14 cellular contexts compared by ENCODE assay signal in the genomic region with DNA sequence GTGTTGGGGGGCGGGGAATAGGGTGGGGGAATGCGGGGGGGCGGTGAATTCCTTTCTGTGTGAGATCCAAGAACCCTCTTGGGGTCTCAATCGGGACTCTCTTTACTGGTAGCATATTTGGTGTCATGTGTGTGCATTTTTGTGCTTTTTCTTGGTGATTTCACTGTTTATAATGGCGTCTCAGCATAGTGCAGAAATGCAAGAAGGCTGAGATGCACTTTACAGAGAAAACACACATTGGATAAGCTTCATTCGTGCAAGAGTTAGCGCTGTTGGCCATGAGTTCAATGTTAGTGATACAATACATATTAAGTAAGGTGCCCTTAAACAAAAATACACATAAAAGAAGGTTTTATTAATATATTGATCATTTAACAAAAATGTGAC. TPM values are rescaled to one million over a fixed set of nuclear protein-coding genes. Genes with fewer than 3 reads are reported as not detected.
A peak's percentile ranks its signal among the peaks of the same experiment; 100 is the strongest.
DNase-seq lines count a peak whose midpoint lies in the region; ATAC-seq and TF ChIP-seq lines count a peak whose summit lies in the region.
"Had no signal": no experiment of that assay in that cellular context is flagged by ENCODE, and none has a peak within 500 bp of the region (broad histone marks: within the 10 kb centered on the region; RNA-seq: fewer than 3 reads in every experiment).

No MANE protein-coding gene starts in this region.

- no peak overlapping the region for H3K27ac ChIP-seq in CD4-positive, CD25-positive, alpha-beta regulatory T cell (ENCODE audit: insufficient read depth, low read length, poor library complexity, severe bottlenecking)
- H3K27ac ChIP-seq in ascending aorta = no peak overlapping the region
- H3K27ac ChIP-seq: left lung, right atrium auricular region had no signal

- DNase-seq in CD4-positive, CD25-positive, alpha-beta regulatory T cell = no peak
- DNase-seq in H7 = no peak
- no peak for DNase-seq in ascending aorta (ENCODE audit: low spot score in 2 of 2)
- no peak for DNase-seq in natural killer cell
- DNase-seq in NCI-H82 (lab: John Stamatoyannopoulos, UW) = no peak
- no peak for DNase-seq in NCI-H128 (lab: John Stamatoyannopoulos, UW; ENCODE audit: unreplicated experiment)
- no peak for DNase-seq in amniotic stem cell (lab: John Stamatoyannopoulos, UW)
- DNase-seq: anterior cingulate cortex, NCI-H187 treated with DMSO at 0.1 percent for 48 hours had no signal

- no peak for ATAC-seq in CD4-positive, CD25-positive, alpha-beta regulatory T cell (ENCODE audit: low read depth in 2 of 2)
- ATAC-seq in natural killer cell (no peak), GM21786 (IDR thresholded peaks at IDR 0.05; ENCODE audit: unreplicated experiment) (no peak)
- ATAC-seq: activated CD4-positive, CD25-positive, alpha-beta regulatory T cell treated with anti-CD3 and anti-CD28 coated beads, Interleukin-2, amount 50 U/mL, for 24 hours had no signal

- peak overlapping the region in 1 of 3 donors; percentile 80 for H3K27ac Mint-ChIP-seq in CD4-positive, CD25-positive, alpha-beta regulatory T cell
- peak overlapping the region in 1 of 2 donors; percentile 14 for H3K27ac Mint-ChIP-seq in natural killer cell

- H3K4me1 Mint-ChIP-seq in CD4-positive, CD25-positive, alpha-beta regulatory T cell = peaks cover 0 to 25% (median 12%) of the 10 kb centered on the region in 4 donors
- H3K4me1 Mint-ChIP-seq in natural killer cell = peaks cover 16 to 17% of the 10 kb centered on the region in 2 donors

- peaks cover 28% of the 10 kb centered on the region for H3K27me3 Mint-ChIP-seq in CD4-positive, CD25-positive, alpha-beta regulatory T cell
- H3K27me3 Mint-ChIP-seq in natural killer cell (ENCODE audit: low read depth in 2 of 2) = peaks cover 7 to 8% of the 10 kb centered on the region in 2 donors

- peaks cover 4% of the 10 kb centered on the region for H3K27me3 ChIP-seq in CD4-positive, CD25-positive, alpha-beta regulatory T cell (ENCODE audit: control insufficient read depth, insufficient read depth, low read length)
- H3K27me3 ChIP-seq in H7 (ENCODE audit: control insufficient read depth, insufficient read depth, low read length) (peaks cover 4% of the 10 kb centered on the region; the same call in 1 of the 2 replicates), ascending aorta (peaks cover 3% of the 10 kb centered on the region)

- H3K4me3 Mint-ChIP-seq in CD4-positive, CD25-positive, alpha-beta regulatory T cell = peak overlapping the region; percentile 62 to 84 (median 71)
- peak overlapping the region; percentile 85 for H3K4me3 Mint-ChIP-seq in natural killer cell

- no peaks in the 10 kb centered on the region for H3K9me3 ChIP-seq in CD4-positive, CD25-positive, alpha-beta regulatory T cell (ENCODE audit: control insufficient read depth in 2 of 2, low read length in 2 of 2)
- H3K9me3 ChIP-seq in ascending aorta = no peaks in the 10 kb centered on the region
- H3K9me3 ChIP-seq: left lung had no signal

- H3K36me3 ChIP-seq in CD4-positive, CD25-positive, alpha-beta regulatory T cell (ENCODE audit: control insufficient read depth, insufficient read depth, low read length) = no peaks in the 10 kb centered on the region
- H3K36me3 ChIP-seq in H7 (replicated peaks; ENCODE audit: control insufficient read depth, insufficient read depth, low read length) = no peaks in the 10 kb centered on the region
- no peaks in the 10 kb centered on the region for H3K36me3 ChIP-seq in ascending aorta
- H3K36me3 ChIP-seq: left lung, right atrium auricular region had no signal

- intact Hi-C loops in ascending aorta (cut with DNase I) = no loop called here
- intact Hi-C loops in natural killer cell (cut with micrococcal nuclease) = no loop called here

- H3K36me3 Mint-ChIP-seq in CD4-positive, CD25-positive, alpha-beta regulatory T cell = no peaks in the 10 kb centered on the region
- H3K36me3 Mint-ChIP-seq in natural killer cell = no peaks in the 10 kb centered on the region

- H3K9me3 Mint-ChIP-seq in CD4-positive, CD25-positive, alpha-beta regulatory T cell = peaks cover 0 to 2% (median 0%) of the 10 kb centered on the region in 7 donors
- no peaks in the 10 kb centered on the region for H3K9me3 Mint-ChIP-seq in natural killer cell

- TF ChIP-seq CTCF in ascending aorta (IDR thresholded peaks at IDR 0.05) (no peak), natural killer cell (IDR thresholded peaks at IDR 0.05) (no peak)

- H3K4me1 ChIP-seq in CD4-positive, CD25-positive, alpha-beta regulatory T cell (ENCODE audit: control insufficient read depth, insufficient read depth, low read length, poor library complexity, severe bottlenecking) = peaks cover 23% of the 10 kb centered on the region
- peaks cover 0 to 11% of the 10 kb centered on the region in 2 donors for H3K4me1 ChIP-seq in ascending aorta

- H3K4me3 ChIP-seq in CD4-positive, CD25-positive, alpha-beta regulatory T cell (ENCODE audit: low read depth, low read length) = peak overlapping the region; percentile 32
- H3K4me3 ChIP-seq in H7 (ENCODE audit: insufficient read depth, low read depth, low read length) = 0 out of 2 replicates have a peak overlapping the region, but pooled peaks have one; percentile 0
- H3K4me3 ChIP-seq in ascending aorta = peak overlapping the region; percentile 36 to 53

RNA-seq across cellular contexts. Expression of a gene that starts 0.8 kb away (rescaled TPM):
- total RNA-seq in CD4-positive, CD25-positive, alpha-beta regulatory T cell = not detected
- not detected for polyA plus RNA-seq in CD4-positive, CD25-positive, alpha-beta regulatory T cell
- total RNA-seq in H7 (2014; rRNA removed; shearing (Covaris generic)) = 0.55 and 0.76 TPM in 2 replicates
- not detected for total RNA-seq in ascending aorta
- total RNA-seq in natural killer cell = not detected
- total RNA-seq: esophagus mucosa, right atrium auricular region had no signal

RNA-seq across cellular contexts. Expression of a gene that starts 17.2 kb away (rescaled TPM):
- 109 TPM for total RNA-seq in CD4-positive, CD25-positive, alpha-beta regulatory T cell
- polyA plus RNA-seq in CD4-positive, CD25-positive, alpha-beta regulatory T cell = 10 to 100 TPM in 2 of 4 donors, 1 to 10 TPM in 2; 9.3 to 14.5 (median 11.8) TPM
- 37.9 and 39.0 TPM in 2 replicates for total RNA-seq in H7 (2014; rRNA removed; shearing (Covaris generic))
- total RNA-seq in ascending aorta = 231 TPM
- 100 to 1,000 TPM in 1 of 3 donors, 10 to 100 TPM in 2; 78.1 to 111 (median 87.8) TPM for total RNA-seq in natural killer cell

RNA-seq across cellular contexts. Expression of a gene that starts 18.7 kb away (rescaled TPM):
- 3.8 TPM for total RNA-seq in CD4-positive, CD25-positive, alpha-beta regulatory T cell
- polyA plus RNA-seq in CD4-positive, CD25-positive, alpha-beta regulatory T cell = 1 to 10 TPM in 2 of 4 donors, under 1 TPM in 2; 0.83 to 3.3 (median 1.4) TPM
- total RNA-seq in H7 (2014; rRNA removed; shearing (Covaris generic)) = 0.78 and 1.0 TPM in 2 replicates
- 6.9 TPM for total RNA-seq in ascending aorta
- 1 to 10 TPM; 4.7 to 10.0 (median 7.7) TPM for total RNA-seq in natural killer cell

RNA-seq across cellular contexts. Expression of a gene that starts 19.0 kb away (rescaled TPM):
- 27.3 TPM for total RNA-seq in CD4-positive, CD25-positive, alpha-beta regulatory T cell
- 1 to 10 TPM; 4.7 to 7.2 (median 5.7) TPM for polyA plus RNA-seq in CD4-positive, CD25-positive, alpha-beta regulatory T cell
- 7.0 and 15.7 TPM in 2 replicates for total RNA-seq in H7 (2014; rRNA removed; shearing (Covaris generic))
- total RNA-seq in ascending aorta (16.7 TPM), natural killer cell (10 to 100 TPM; 28.0 to 35.3 (median 29.6) TPM)
